In the genomic region with DNA sequence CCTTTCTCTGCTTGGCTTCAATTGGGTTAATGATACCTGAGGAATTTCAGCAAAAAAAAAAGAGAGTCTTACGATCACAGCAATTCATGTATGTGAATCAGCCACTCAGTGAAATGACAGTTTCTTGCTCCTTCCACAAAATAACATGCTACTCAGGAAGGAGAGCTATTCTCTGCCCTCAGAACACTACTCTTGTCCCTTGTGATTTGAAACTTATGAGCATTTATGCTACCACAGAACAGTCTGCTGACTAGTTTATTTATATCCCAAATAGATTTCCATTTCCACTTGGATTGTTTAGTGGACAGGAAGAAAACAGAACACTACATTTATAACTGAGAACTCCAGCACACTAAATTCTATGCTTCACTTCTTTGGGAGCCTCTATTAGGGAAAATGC, we compare ENCODE assay signal across 16 cellular contexts. TPM values are rescaled to one million over a fixed set of nuclear protein-coding genes. Genes with fewer than 3 reads are reported as not detected.
DNase-seq lines count a peak whose midpoint lies in the region; ATAC-seq and TF ChIP-seq lines count a peak whose summit lies in the region.
"Had no signal": no experiment of that assay in that cellular context is flagged by ENCODE, and none has a peak within 500 bp of the region (broad histone marks: within the 10 kb centered on the region; RNA-seq: fewer than 3 reads in every experiment).

No MANE protein-coding gene starts in this region.

- TF ChIP-seq CTCF in KMS-11 (conservative IDR thresholded peaks at IDR 0.05; ENCODE audit: low read depth, low read length), result no peak

- peak overlapping the region in 4 of 7 donors; percentile 54 to 74 (median 63) for H3K4me3 Mint-ChIP-seq in CD8-positive, alpha-beta memory T cell
- H3K4me3 Mint-ChIP-seq in activated naive CD8-positive, alpha-beta T cell treated with anti-CD3 and anti-CD28 coated beads, Interleukin-2, amount 10 ng/mL, durations not matched to agents 7 days and 5 days, result peak overlapping the region; percentile 62
- H3K4me3 Mint-ChIP-seq in naive B cell, result peak overlapping the region in 4 of 8 donors; percentile 30 to 75 (median 53)
- H3K4me3 Mint-ChIP-seq: neural progenitor cell had no signal

- H3K27ac ChIP-seq in CD8-positive, alpha-beta memory T cell (ENCODE audit: low read depth, low read length), result no peak overlapping the region
- H3K27ac ChIP-seq in KMS-11, result peak overlapping the region; percentile 88
- H3K27ac ChIP-seq: neural progenitor cell, testis had no signal

- no peaks in the 10 kb centered on the region for H3K27me3 ChIP-seq in CD8-positive, alpha-beta memory T cell (ENCODE audit: insufficient read depth, low read length, poor library complexity, severe bottlenecking)
- H3K27me3 ChIP-seq in KMS-11 (ENCODE audit: insufficient read depth, low read depth), result no peaks in the 10 kb centered on the region
- H3K27me3 ChIP-seq: left lung, neural progenitor cell, SJSA1, testis had no signal

- peaks cover 27 to 32% (median 27%) of the 10 kb centered on the region in 3 donors for H3K4me1 Mint-ChIP-seq in CD8-positive, alpha-beta memory T cell
- peaks cover 22% of the 10 kb centered on the region for H3K4me1 Mint-ChIP-seq in activated naive CD8-positive, alpha-beta T cell treated with anti-CD3 and anti-CD28 coated beads, Interleukin-2, amount 10 ng/mL, durations not matched to agents 7 days and 5 days
- H3K4me1 Mint-ChIP-seq in naive B cell, result peaks cover 12 to 24% (median 22%) of the 10 kb centered on the region in 3 donors

- H3K9me3 ChIP-seq in CD8-positive, alpha-beta memory T cell (ENCODE audit: low read length), result no peaks in the 10 kb centered on the region
- H3K9me3 ChIP-seq: left lung, SJSA1, testis had no signal

- CTCF ChIA-PET in CD8-positive, alpha-beta memory T cell (lab: Charles Lee), result interaction anchor here (0.7 to 4.6 kb wide), 15 partner anchors 9 to 170 kb away, joined by 3 to 33 read pairs (median 5); a partner anchor contains a TSS

- no peak overlapping the region for H2AFZ ChIP-seq in KMS-11 (ENCODE audit: low read depth)
- H2AFZ ChIP-seq: neural progenitor cell had no signal

- no peaks in the 10 kb centered on the region for H3K9me3 Mint-ChIP-seq in CD8-positive, alpha-beta memory T cell
- no peaks in the 10 kb centered on the region for H3K9me3 Mint-ChIP-seq in activated naive CD8-positive, alpha-beta T cell treated with anti-CD3 and anti-CD28 coated beads, Interleukin-2, amount 10 ng/mL, durations not matched to agents 7 days and 5 days
- H3K9me3 Mint-ChIP-seq in naive B cell, result no peaks in the 10 kb centered on the region
- H3K9me3 Mint-ChIP-seq: neural progenitor cell had no signal

- no peak overlapping the region for H3K4me3 ChIP-seq in CD8-positive, alpha-beta memory T cell (ENCODE audit: low read length)
- no peak overlapping the region for H3K4me3 ChIP-seq in KMS-11 (IDR thresholded peaks at IDR 0.05; ENCODE audit: insufficient read depth, low read depth, low read length)
- H3K4me3 ChIP-seq: left lung, neural progenitor cell, SJSA1, testis had no signal

- peaks cover 79% of the 10 kb centered on the region for H3K36me3 ChIP-seq in CD8-positive, alpha-beta memory T cell (ENCODE audit: insufficient read depth, low read length)
- peaks cover 32% of the 10 kb centered on the region; the same call in 1 of the 2 replicates for H3K36me3 ChIP-seq in KMS-11 (ENCODE audit: insufficient read depth)

- no peak for DNase-seq in CD8-positive, alpha-beta memory T cell
- no peak for DNase-seq in activated naive CD8-positive, alpha-beta T cell treated with anti-CD3 and anti-CD28 coated beads, Interleukin-2, amount 10 ng/mL, durations not matched to agents 7 days and 5 days
- DNase-seq in naive B cell (no peak), hepatic stellate cell (ENCODE audit: low spot score) (no peak), NCI-H1930 (lab: John Stamatoyannopoulos, UW) (no peak)
- DNase-seq in stimulated activated CD4-positive, alpha-beta T cell treated with anti-CD3 and anti-CD28 coated beads, Interleukin-15, amount 100 ng/mL, for 24 hours, result no peak
- DNase-seq: GOT3, left lung, NCI-H2081 treated with DMSO at 0.1 percent for 48 hours, NCI-H774, testis, WERI-Rb-1 had no signal

- peaks cover 20% of the 10 kb centered on the region for H3K4me1 ChIP-seq in CD8-positive, alpha-beta memory T cell (ENCODE audit: insufficient read depth, low read length)
- peaks cover 81% of the 10 kb centered on the region for H3K4me1 ChIP-seq in KMS-11 (ENCODE audit: low read depth, poor library complexity, severe bottlenecking)
- H3K4me1 ChIP-seq: neural progenitor cell had no signal

- peak overlapping the region; percentile 66 to 94 (median 85) for H3K27ac Mint-ChIP-seq in CD8-positive, alpha-beta memory T cell
- H3K27ac Mint-ChIP-seq in activated naive CD8-positive, alpha-beta T cell treated with anti-CD3 and anti-CD28 coated beads, Interleukin-2, amount 10 ng/mL, durations not matched to agents 7 days and 5 days, result peak overlapping the region; percentile 88
- H3K27ac Mint-ChIP-seq in naive B cell, result peak overlapping the region in 4 of 6 donors; percentile 76 to 97 (median 84)

- ATAC-seq in activated naive CD8-positive, alpha-beta T cell treated with anti-CD3 and anti-CD28 coated beads, Interleukin-2, amount 10 ng/mL, durations not matched to agents 7 days and 5 days (ENCODE audit: low read depth), result no peak
- ATAC-seq in naive B cell (ENCODE audit: low read depth in 2 of 2) (no peak), GM18909 (IDR thresholded peaks at IDR 0.05; ENCODE audit: poor library complexity, unreplicated experiment) (no peak)

- H4K20me1 ChIP-seq in KMS-11 (ENCODE audit: insufficient read depth), result no peaks in the 10 kb centered on the region

- H3K79me2 ChIP-seq in KMS-11 (ENCODE audit: insufficient read depth, low read depth), result peaks cover 28% of the 10 kb centered on the region; the same call in 1 of the 2 replicates

- H3K4me2 ChIP-seq in KMS-11, result peak overlapping the region; percentile 72
- H3K4me2 ChIP-seq: neural progenitor cell had no signal

- peaks cover 7 to 81% (median 32%) of the 10 kb centered on the region in 3 donors for H3K36me3 Mint-ChIP-seq in CD8-positive, alpha-beta memory T cell
- peaks cover 44% of the 10 kb centered on the region for H3K36me3 Mint-ChIP-seq in activated naive CD8-positive, alpha-beta T cell treated with anti-CD3 and anti-CD28 coated beads, Interleukin-2, amount 10 ng/mL, durations not matched to agents 7 days and 5 days
- H3K36me3 Mint-ChIP-seq in naive B cell, result peaks cover 29 to 30% of the 10 kb centered on the region in 2 donors

- peak overlapping the region; percentile 26; the same call in 1 of the 2 replicates for H3K9ac ChIP-seq in KMS-11
- H3K9ac ChIP-seq: neural progenitor cell had no signal

- no peaks in the 10 kb centered on the region for H3K27me3 Mint-ChIP-seq in CD8-positive, alpha-beta memory T cell
- H3K27me3 Mint-ChIP-seq in activated naive CD8-positive, alpha-beta T cell treated with anti-CD3 and anti-CD28 coated beads, Interleukin-2, amount 10 ng/mL, durations not matched to agents 7 days and 5 days, result no peaks in the 10 kb centered on the region
- no peaks in the 10 kb centered on the region for H3K27me3 Mint-ChIP-seq in naive B cell

- POLR2A ChIA-PET in CD8-positive, alpha-beta memory T cell (lab: Charles Lee), result interaction anchor here (0.6 to 2.5 kb wide), 4 partner anchors 9 to 170 kb away, joined by 3 to 12 read pairs (median 10); a partner anchor contains a TSS
- POLR2A ChIA-PET in activated naive CD8-positive, alpha-beta T cell treated with anti-CD3 and anti-CD28 coated beads, Interleukin-2, amount 10 ng/mL, durations not matched to agents 7 days and 5 days (lab: Charles Lee), result interaction anchor here (0.7 to 2.8 kb wide), 10 partner anchors 9 to 169 kb away, joined by 3 to 19 read pairs (median 4); a partner anchor contains a TSS

RNA-seq across cellular contexts. Expression of a gene that starts 8.5 kb away (rescaled TPM):
- total RNA-seq in CD8-positive, alpha-beta memory T cell, result 10 to 100 TPM; 53.9 to 58.8 TPM
- polyA plus RNA-seq in CD8-positive, alpha-beta memory T cell, result 41.5 TPM
- total RNA-seq in activated naive CD8-positive, alpha-beta T cell treated with anti-CD3 and anti-CD28 coated beads, Interleukin-2, amount 10 ng/mL, durations not matched to agents 7 days and 5 days, result 10 to 100 TPM; 64.6 to 67.9 TPM
- polyA plus RNA-seq in naive B cell (ENCODE audit: low read depth in 6 of 6), result 10 to 100 TPM; 25.2 to 43.8 (median 28.1) TPM

RNA-seq across cellular contexts. Expression of a gene that starts 20.1 kb away (rescaled TPM):
- total RNA-seq in CD8-positive, alpha-beta memory T cell, result 10 to 100 TPM; 32.8 to 33.3 TPM
- polyA plus RNA-seq in CD8-positive, alpha-beta memory T cell, result 28.5 TPM
- total RNA-seq in activated naive CD8-positive, alpha-beta T cell treated with anti-CD3 and anti-CD28 coated beads, Interleukin-2, amount 10 ng/mL, durations not matched to agents 7 days and 5 days, result 10 to 100 TPM; 18.9 to 19.2 TPM
- 10 to 100 TPM; 17.5 to 28.3 (median 22.7) TPM for polyA plus RNA-seq in naive B cell (ENCODE audit: low read depth in 6 of 6)

RNA-seq across cellular contexts. Expression of a gene that starts 20.2 kb away (rescaled TPM):
- 10 to 100 TPM; 36.7 to 36.8 TPM for total RNA-seq in CD8-positive, alpha-beta memory T cell
- polyA plus RNA-seq in CD8-positive, alpha-beta memory T cell, result 18.9 TPM
- total RNA-seq in activated naive CD8-positive, alpha-beta T cell treated with anti-CD3 and anti-CD28 coated beads, Interleukin-2, amount 10 ng/mL, durations not matched to agents 7 days and 5 days, result 10 to 100 TPM; 42.6 to 48.2 TPM
- 10 to 100 TPM; 16.7 to 26.9 (median 24.6) TPM for polyA plus RNA-seq in naive B cell (ENCODE audit: low read depth in 6 of 6)
